7 cellular contexts compared by ENCODE assay signal in the genomic region with DNA sequence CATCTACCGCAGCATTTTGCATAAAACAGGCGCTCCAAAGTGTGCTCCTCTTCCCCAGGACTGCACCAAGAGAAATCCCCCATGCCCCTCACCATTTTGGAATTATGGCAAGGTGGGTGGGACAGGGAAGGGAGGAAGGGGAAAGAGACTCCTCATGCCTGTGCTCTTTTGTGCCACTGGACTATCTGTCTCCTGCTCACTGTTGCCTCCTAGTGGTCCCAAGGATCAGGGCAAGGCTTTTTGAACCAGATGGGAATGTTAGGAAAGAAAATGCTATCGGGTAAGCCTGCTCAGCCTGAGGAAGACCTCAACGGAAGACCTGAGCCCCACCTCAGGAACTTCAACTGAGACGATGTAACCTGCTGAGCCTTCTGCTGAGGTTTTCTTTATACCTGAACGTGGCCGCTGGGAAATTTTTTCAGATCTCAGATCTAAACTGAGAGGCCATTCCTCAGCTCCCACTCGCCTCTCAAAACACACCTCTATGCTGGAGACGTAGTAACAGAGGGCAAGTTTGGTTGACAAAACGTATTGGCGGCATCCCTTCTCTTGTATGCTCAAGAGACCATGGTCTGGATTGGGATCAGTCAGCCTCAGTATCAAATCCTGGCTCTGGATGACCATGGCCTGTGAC. TPM values are rescaled to one million over a fixed set of nuclear protein-coding genes. Genes with fewer than 3 reads are reported as not detected.
DNase-seq lines count a peak whose midpoint lies in the region; ATAC-seq and TF ChIP-seq lines count a peak whose summit lies in the region.

No MANE protein-coding gene starts in this region.

- H3K79me2 ChIP-seq in KMS-11 (ENCODE audit: insufficient read depth, low read depth), result no peaks in the 10 kb centered on the region

- no peak overlapping the region for H3K27ac Mint-ChIP-seq in T-helper 2 cell treated with Interferon-gamma antibody and Interleukin-4, amounts not matched to agents 5 μg/mL and 100 μg/mL, for 36 hours

- no peaks in the 10 kb centered on the region for H3K9me3 Mint-ChIP-seq in T-helper 2 cell treated with Interferon-gamma antibody and Interleukin-4, amounts not matched to agents 5 μg/mL and 100 μg/mL, for 36 hours

- intact Hi-C loops in upper lobe of right lung (cut with DNase I), result no loop called here

- ATAC-seq in upper lobe of right lung, result peak; percentile 79
- no peak for ATAC-seq in HG02763 (IDR thresholded peaks at IDR 0.05; ENCODE audit: unreplicated experiment)

- H3K4me2 ChIP-seq in KMS-11, result no peak overlapping the region

- H3K36me3 Mint-ChIP-seq in T-helper 2 cell treated with Interferon-gamma antibody and Interleukin-4, amounts not matched to agents 5 μg/mL and 100 μg/mL, for 36 hours (ENCODE audit: low read depth), result no peaks in the 10 kb centered on the region

- H3K27me3 ChIP-seq in KMS-11 (ENCODE audit: insufficient read depth, low read depth) (no peaks in the 10 kb centered on the region), upper lobe of right lung (no peaks in the 10 kb centered on the region)

- no peak overlapping the region for H3K27ac ChIP-seq in KMS-11
- H3K27ac ChIP-seq in upper lobe of right lung, result no peak overlapping the region

- H3K4me3 ChIP-seq in KMS-11 (IDR thresholded peaks at IDR 0.05; ENCODE audit: insufficient read depth, low read depth, low read length) (no peak overlapping the region), upper lobe of right lung (no peak overlapping the region)

- no peak overlapping the region for H2AFZ ChIP-seq in KMS-11 (ENCODE audit: low read depth)

- DNase-seq in ELF-1 (ENCODE audit: low read depth, low spot score), result peak; percentile 50
- peak; percentile 13 for DNase-seq in T-helper 2 cell treated with Interferon-gamma antibody and Interleukin-4, amounts not matched to agents 5 μg/mL and 100 μg/mL, for 36 hours (ENCODE audit: low spot score)
- DNase-seq in dermis microvascular lymphatic vessel endothelial cell (ENCODE audit: low read depth in 2 of 2), result peak; percentile 11 to 45
- DNase-seq in midbrain (lab: John Stamatoyannopoulos, UW), result peak; percentile 2
- DNase-seq in upper lobe of right lung, result no peak

- H3K4me3 Mint-ChIP-seq in T-helper 2 cell treated with Interferon-gamma antibody and Interleukin-4, amounts not matched to agents 5 μg/mL and 100 μg/mL, for 36 hours, result no peak overlapping the region

- H4K20me1 ChIP-seq in KMS-11 (ENCODE audit: insufficient read depth), result no peaks in the 10 kb centered on the region

- H3K9ac ChIP-seq in KMS-11, result no peak overlapping the region

- no peaks in the 10 kb centered on the region for H3K4me1 Mint-ChIP-seq in T-helper 2 cell treated with Interferon-gamma antibody and Interleukin-4, amounts not matched to agents 5 μg/mL and 100 μg/mL, for 36 hours (ENCODE audit: low read depth)

- peaks cover 4% of the 10 kb centered on the region for H3K27me3 Mint-ChIP-seq in T-helper 2 cell treated with Interferon-gamma antibody and Interleukin-4, amounts not matched to agents 5 μg/mL and 100 μg/mL, for 36 hours (ENCODE audit: low read depth)

- H3K9me3 ChIP-seq in upper lobe of right lung, result no peaks in the 10 kb centered on the region

- TF ChIP-seq CTCF in KMS-11 (conservative IDR thresholded peaks at IDR 0.05; ENCODE audit: low read depth, low read length), result peak; percentile 96
- TF ChIP-seq CTCF in upper lobe of right lung (IDR thresholded peaks at IDR 0.05), result peak; percentile 92

- H3K4me1 ChIP-seq in KMS-11 (ENCODE audit: low read depth, poor library complexity, severe bottlenecking), result no peaks in the 10 kb centered on the region
- no peaks in the 10 kb centered on the region for H3K4me1 ChIP-seq in upper lobe of right lung

- no peaks in the 10 kb centered on the region for H3K36me3 ChIP-seq in KMS-11 (ENCODE audit: insufficient read depth)
- no peaks in the 10 kb centered on the region for H3K36me3 ChIP-seq in upper lobe of right lung

RNA-seq across cellular contexts. Expression of a gene that starts 58.3 kb away (rescaled TPM):
- total RNA-seq in dermis microvascular lymphatic vessel endothelial cell, result not detected in 2 replicates
- not detected for total RNA-seq in upper lobe of right lung
